8 cellular contexts compared by ENCODE assay signal in the genomic region with DNA sequence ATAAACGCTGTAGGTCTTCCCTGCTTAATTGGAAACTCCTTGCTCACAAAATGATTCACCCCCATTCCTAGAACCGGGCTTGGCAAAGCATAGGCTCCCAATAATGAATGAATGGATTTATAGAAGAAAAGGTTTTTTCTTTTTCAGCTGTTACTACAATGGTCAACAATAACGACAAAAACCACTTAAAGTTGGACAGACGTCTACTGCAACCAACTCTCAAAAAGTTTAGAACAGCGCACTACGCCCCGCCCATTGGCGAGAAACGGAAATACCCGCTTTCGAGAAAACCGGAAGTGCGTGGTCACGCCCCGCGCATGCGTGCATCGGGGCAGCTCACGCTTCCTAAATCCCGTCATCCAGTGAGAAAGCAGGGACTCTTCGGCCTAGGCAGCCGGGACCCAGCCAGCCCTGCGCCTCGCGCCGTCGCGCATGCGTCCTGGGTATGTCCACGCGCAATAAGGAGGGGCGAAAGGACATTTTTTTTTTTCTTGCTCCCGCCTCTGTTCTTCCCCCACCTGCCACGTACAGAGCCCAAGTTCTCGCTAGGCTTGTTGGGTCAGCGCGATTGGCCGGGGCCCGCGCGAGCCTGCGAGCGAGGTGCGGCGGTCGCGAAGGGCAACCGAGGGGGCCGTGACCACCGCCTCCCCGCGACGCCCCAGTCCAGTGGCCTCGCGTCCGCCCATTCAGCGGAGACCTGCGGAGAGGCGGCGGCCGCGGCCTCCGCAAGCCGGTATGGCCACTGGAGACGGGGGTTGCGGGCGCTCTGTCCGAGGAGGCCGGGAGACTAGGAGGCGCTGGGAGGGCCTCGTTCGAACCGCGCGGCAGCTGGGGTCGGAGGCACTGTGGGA. TPM values are rescaled to one million over a fixed set of nuclear protein-coding genes. Genes with fewer than 3 reads are reported as not detected.
A peak's percentile ranks its signal among the peaks of the same experiment; 100 is the strongest.
DNase-seq lines count a peak whose midpoint lies in the region; ATAC-seq and TF ChIP-seq lines count a peak whose summit lies in the region.

A gene (plus strand): TSS at position 506 of the 851 bp plus-strand sequence. CDS start 4,192 bp downstream, outside the sequence.

- peak within 1 kb of the TSS; percentile 98 for H3K4me2 ChIP-seq in neural progenitor cell

- POLR2A ChIA-PET in HEK293T (lab: Yijun Ruan, JAX): interaction anchor here (0.6 to 2.1 kb wide), 13 partner anchors 11 to 491 kb away, joined by 3 to 5 read pairs (median 3); a partner anchor contains a TSS

- peak within 1 kb of the TSS; percentile 81 for H3K27ac Mint-ChIP-seq in neural progenitor cell

- peaks cover 13% of the 10 kb centered on the region for H3K4me1 Mint-ChIP-seq in neural progenitor cell

- H3F3A ChIP-seq in neural progenitor cell (ENCODE audit: low read depth): peaks cover 18% of the 10 kb centered on the region

- CTCF ChIA-PET in HEK293T (lab: Yijun Ruan, JAX): interaction anchor here (2.0 kb wide), 1 partner anchor 247 kb away, joined by 8 read pairs; no protein-coding TSS in a partner anchor

- TF ChIP-seq CTCF in foreskin keratinocyte (conservative IDR thresholded peaks at IDR 0.05): no peak
- no peak for TF ChIP-seq CTCF in neural progenitor cell (IDR thresholded peaks at IDR 0.05)

- H3K79me2 ChIP-seq in neural progenitor cell (ENCODE audit: low read depth): peaks cover 43% of the 10 kb centered on the region

- no peaks in the 10 kb centered on the region for H3K27me3 ChIP-seq in foreskin keratinocyte
- H3K27me3 ChIP-seq in neural progenitor cell: peaks cover 35% of the 10 kb centered on the region

- H3K27me3 Mint-ChIP-seq in neural progenitor cell (ENCODE audit: insufficient read depth, low read depth): no peaks in the 10 kb centered on the region

- H3K27ac ChIP-seq in foreskin keratinocyte (peak within 1 kb of the TSS; percentile 92), neural progenitor cell (peak within 1 kb of the TSS; percentile 96)

- no peaks in the 10 kb centered on the region for H3K36me3 ChIP-seq in neural progenitor cell

- peak; percentile 92 for ATAC-seq in foreskin keratinocyte

- peaks cover 7% of the 10 kb centered on the region for H3K9me3 Mint-ChIP-seq in neural progenitor cell

- peaks cover 21% of the 10 kb centered on the region for H3K36me3 Mint-ChIP-seq in neural progenitor cell

- DNase-seq in GF-D8 (lab: John Stamatoyannopoulos, UW) (peak; percentile 95), HEK293T (ENCODE audit: extremely low spot score) (peak; percentile 100), MV-4-11 (lab: John Stamatoyannopoulos, UW) (peak; percentile 98), SK-MEL-5 (ENCODE audit: low read depth, low spot score) (peak; percentile 99), foreskin keratinocyte (peak; percentile 96 to 98), neural progenitor cell (ENCODE audit: low spot score) (peak; percentile 96), stromal cell of bone marrow (ENCODE audit: low read depth) (peak; percentile 98)
- DNase-seq in activated naive CD4-positive, alpha-beta T cell treated with Interleukin-2 at 50 U/mL for 16 hours: peak; percentile 97

- H3K4me1 ChIP-seq in foreskin keratinocyte (peaks cover 27% of the 10 kb centered on the region), neural progenitor cell (peaks cover 12% of the 10 kb centered on the region)

- peak within 1 kb of the TSS; percentile 87 for H3K9ac ChIP-seq in neural progenitor cell

- peak within 1 kb of the TSS; percentile 93 for H3K4me3 ChIP-seq in neural progenitor cell

- H3K9me3 ChIP-seq in neural progenitor cell (ENCODE audit: low read depth): no peaks in the 10 kb centered on the region

- H2AFZ ChIP-seq in neural progenitor cell (replicated peaks): peak within 1 kb of the TSS; percentile 70

- H4K20me1 ChIP-seq in neural progenitor cell (ENCODE audit: low read depth): peaks cover 20% of the 10 kb centered on the region

- in situ Hi-C loops in SK-MEL-5 (cut with HindIII; ENCODE audit: low pct_unique_long_range_greater_than_20kb, low sequenced_read_pairs): no loop called here

- H3K4me3 Mint-ChIP-seq in neural progenitor cell: peak within 1 kb of the TSS; percentile 88

TF ChIP-seq in HEK293T, 16 proteins besides CTCF, POLR2A, EP300 and RAD21:
- peak; percentile 98 for TF ChIP-seq ZNF384 (IDR thresholded peaks at IDR 0.05)
- 0 out of 2 replicates have a peak, but pooled peaks have one; percentile 16 for TF ChIP-seq ARNT (IDR thresholded peaks at IDR 0.05)
- TF ChIP-seq BHLHE40 (IDR thresholded peaks at IDR 0.05; ENCODE audit: borderline replicate concordance): no peak
- TF ChIP-seq ELF4 (IDR thresholded peaks at IDR 0.05): peak; percentile 92
- no peak for TF ChIP-seq TARDBP (IDR thresholded peaks at IDR 0.05)
- no peak for TF ChIP-seq FOXM1 (IDR thresholded peaks at IDR 0.05; ENCODE audit: borderline replicate concordance)
- peak; percentile 69 for TF ChIP-seq L3MBTL2 (conservative IDR thresholded peaks at IDR 0.05)
- TF ChIP-seq, protein P1, sequence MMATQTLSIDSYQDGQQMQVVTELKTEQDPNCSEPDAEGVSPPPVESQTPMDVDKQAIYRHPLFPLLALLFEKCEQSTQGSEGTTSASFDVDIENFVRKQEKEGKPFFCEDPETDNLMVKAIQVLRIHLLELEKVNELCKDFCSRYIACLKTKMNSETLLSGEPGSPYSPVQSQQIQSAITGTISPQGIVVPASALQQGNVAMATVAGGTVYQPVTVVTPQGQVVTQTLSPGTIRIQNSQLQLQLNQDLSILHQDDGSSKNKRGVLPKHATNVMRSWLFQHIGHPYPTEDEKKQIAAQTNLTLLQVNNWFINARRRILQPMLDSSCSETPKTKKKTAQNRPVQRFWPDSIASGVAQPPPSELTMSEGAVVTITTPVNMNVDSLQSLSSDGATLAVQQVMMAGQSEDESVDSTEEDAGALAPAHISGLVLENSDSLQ (IDR thresholded peaks at IDR 0.05): peak; percentile 84

RNA-seq across cellular contexts. Expression of the gene that starts here (rescaled TPM):
- 79.0 and 95.6 TPM in 2 replicates for total RNA-seq in SK-MEL-5 (2014; rRNA removed; shearing (Covaris generic))
- polyA plus RNA-seq in SK-MEL-5 (2015; cell fraction: cytosol; rRNA removed): 174 and 228 TPM in 2 replicates
- polyA plus RNA-seq in SK-MEL-5 (2015; cell fraction: nucleus; rRNA removed): 135 and 146 TPM in 2 replicates
- total RNA-seq in foreskin keratinocyte: 124 and 133 TPM in 2 replicates
- 151 and 155 TPM in 2 replicates for polyA plus RNA-seq in foreskin keratinocyte
- total RNA-seq in neural progenitor cell (ENCODE audit: low replicate concordance): 86.1 and 105 TPM in 2 replicates

Comparison
In these comparisons a context has a peak if more than half of its experiments do, and no peak if none do; other contexts are left out.
1. Peak in every context shown above with its lines: DNase-seq, ATAC-seq, H3K4me3 ChIP-seq and H3K27ac ChIP-seq.